In the genomic region with DNA sequence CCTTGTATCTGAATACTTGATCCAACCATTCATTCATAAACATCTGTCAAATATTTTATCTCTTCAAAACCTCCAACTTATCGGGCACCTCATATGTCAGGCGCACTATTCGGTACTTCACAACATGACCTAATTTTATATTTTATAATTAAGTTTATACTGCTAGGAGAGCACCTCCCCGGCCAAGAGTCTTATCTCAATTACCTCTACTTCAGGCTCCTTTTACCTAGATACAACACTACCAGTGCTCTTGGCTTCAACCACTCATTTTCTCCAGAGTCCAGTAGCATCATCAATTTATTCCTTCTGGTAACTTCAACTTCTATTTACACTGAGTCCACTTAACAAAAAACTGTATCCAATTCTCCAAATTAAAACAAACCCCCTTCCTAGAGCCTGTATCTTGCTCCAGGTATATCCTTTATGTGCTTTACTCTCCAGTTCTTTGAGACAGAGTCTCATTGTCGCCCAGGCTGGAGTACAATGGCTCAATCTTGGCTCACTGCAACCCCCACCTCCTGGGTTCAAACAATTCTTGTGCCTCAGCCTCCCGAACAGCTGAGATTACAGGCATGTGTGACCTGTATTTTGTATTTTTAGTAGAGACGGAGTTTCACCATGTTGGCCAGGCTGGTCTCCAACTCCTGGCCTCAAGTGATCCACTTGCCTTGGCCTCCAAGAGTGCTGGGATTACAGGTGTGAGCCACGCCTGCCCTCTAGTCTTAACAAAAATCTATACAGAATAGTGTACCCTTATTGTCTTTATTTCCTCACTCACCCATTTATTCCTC, we compare ENCODE assay signal across 1 cellular context.
TF ChIP-seq lines count a peak whose summit lies in the region.

No MANE protein-coding gene starts in this region.

TF ChIP-seq in GM12878, 131 proteins besides CTCF, POLR2A, EP300 and RAD21:
- TF ChIP-seq SPI1 (IDR thresholded peaks at IDR 0.05; ENCODE audit: borderline replicate concordance, insufficient read depth, low read depth, low read length): no peak
- no peak for TF ChIP-seq CHD4 (IDR thresholded peaks at IDR 0.05)
- TF ChIP-seq ZNF622 (IDR thresholded peaks at IDR 0.05): no peak
- no peak for TF ChIP-seq SMAD1 (IDR thresholded peaks at IDR 0.05; ENCODE audit: low read depth, partially characterized antibody)
- TF ChIP-seq, protein P1, sequence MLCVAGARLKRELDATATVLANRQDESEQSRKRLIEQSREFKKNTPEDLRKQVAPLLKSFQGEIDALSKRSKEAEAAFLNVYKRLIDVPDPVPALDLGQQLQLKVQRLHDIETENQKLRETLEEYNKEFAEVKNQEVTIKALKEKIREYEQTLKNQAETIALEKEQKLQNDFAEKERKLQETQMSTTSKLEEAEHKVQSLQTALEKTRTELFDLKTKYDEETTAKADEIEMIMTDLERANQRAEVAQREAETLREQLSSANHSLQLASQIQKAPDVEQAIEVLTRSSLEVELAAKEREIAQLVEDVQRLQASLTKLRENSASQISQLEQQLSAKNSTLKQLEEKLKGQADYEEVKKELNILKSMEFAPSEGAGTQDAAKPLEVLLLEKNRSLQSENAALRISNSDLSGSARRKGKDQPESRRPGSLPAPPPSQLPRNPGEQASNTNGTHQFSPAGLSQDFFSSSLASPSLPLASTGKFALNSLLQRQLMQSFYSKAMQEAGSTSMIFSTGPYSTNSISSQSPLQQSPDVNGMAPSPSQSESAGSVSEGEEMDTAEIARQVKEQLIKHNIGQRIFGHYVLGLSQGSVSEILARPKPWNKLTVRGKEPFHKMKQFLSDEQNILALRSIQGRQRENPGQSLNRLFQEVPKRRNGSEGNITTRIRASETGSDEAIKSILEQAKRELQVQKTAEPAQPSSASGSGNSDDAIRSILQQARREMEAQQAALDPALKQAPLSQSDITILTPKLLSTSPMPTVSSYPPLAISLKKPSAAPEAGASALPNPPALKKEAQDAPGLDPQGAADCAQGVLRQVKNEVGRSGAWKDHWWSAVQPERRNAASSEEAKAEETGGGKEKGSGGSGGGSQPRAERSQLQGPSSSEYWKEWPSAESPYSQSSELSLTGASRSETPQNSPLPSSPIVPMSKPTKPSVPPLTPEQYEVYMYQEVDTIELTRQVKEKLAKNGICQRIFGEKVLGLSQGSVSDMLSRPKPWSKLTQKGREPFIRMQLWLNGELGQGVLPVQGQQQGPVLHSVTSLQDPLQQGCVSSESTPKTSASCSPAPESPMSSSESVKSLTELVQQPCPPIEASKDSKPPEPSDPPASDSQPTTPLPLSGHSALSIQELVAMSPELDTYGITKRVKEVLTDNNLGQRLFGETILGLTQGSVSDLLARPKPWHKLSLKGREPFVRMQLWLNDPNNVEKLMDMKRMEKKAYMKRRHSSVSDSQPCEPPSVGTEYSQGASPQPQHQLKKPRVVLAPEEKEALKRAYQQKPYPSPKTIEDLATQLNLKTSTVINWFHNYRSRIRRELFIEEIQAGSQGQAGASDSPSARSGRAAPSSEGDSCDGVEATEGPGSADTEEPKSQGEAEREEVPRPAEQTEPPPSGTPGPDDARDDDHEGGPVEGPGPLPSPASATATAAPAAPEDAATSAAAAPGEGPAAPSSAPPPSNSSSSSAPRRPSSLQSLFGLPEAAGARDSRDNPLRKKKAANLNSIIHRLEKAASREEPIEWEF (IDR thresholded peaks at IDR 0.05; ENCODE audit: insufficient replicate concordance, low read depth, low read length): no peak
- TF ChIP-seq, protein P2, sequence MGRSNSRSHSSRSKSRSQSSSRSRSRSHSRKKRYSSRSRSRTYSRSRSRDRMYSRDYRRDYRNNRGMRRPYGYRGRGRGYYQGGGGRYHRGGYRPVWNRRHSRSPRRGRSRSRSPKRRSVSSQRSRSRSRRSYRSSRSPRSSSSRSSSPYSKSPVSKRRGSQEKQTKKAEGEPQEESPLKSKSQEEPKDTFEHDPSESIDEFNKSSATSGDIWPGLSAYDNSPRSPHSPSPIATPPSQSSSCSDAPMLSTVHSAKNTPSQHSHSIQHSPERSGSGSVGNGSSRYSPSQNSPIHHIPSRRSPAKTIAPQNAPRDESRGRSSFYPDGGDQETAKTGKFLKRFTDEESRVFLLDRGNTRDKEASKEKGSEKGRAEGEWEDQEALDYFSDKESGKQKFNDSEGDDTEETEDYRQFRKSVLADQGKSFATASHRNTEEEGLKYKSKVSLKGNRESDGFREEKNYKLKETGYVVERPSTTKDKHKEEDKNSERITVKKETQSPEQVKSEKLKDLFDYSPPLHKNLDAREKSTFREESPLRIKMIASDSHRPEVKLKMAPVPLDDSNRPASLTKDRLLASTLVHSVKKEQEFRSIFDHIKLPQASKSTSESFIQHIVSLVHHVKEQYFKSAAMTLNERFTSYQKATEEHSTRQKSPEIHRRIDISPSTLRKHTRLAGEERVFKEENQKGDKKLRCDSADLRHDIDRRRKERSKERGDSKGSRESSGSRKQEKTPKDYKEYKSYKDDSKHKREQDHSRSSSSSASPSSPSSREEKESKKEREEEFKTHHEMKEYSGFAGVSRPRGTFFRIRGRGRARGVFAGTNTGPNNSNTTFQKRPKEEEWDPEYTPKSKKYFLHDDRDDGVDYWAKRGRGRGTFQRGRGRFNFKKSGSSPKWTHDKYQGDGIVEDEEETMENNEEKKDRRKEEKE (IDR thresholded peaks at IDR 0.05): no peak
- TF ChIP-seq RCOR1 (conservative IDR thresholded peaks at IDR 0.05; ENCODE audit: low read depth, low read length): no peak
- TF ChIP-seq NFIC (IDR thresholded peaks at IDR 0.05; ENCODE audit: low read depth, low read length): no peak
- TF ChIP-seq RUNX3 (IDR thresholded peaks at IDR 0.05; ENCODE audit: low read length): no peak
- TF ChIP-seq MEF2A (IDR thresholded peaks at IDR 0.05; ENCODE audit: insufficient read depth, low read depth, low read length): no peak
- no peak for TF ChIP-seq CBX3 (IDR thresholded peaks at IDR 0.05; ENCODE audit: borderline replicate concordance, low read depth)
- no peak for TF ChIP-seq NFXL1 (IDR thresholded peaks at IDR 0.05; ENCODE audit: borderline replicate concordance)
- TF ChIP-seq, protein P3, sequence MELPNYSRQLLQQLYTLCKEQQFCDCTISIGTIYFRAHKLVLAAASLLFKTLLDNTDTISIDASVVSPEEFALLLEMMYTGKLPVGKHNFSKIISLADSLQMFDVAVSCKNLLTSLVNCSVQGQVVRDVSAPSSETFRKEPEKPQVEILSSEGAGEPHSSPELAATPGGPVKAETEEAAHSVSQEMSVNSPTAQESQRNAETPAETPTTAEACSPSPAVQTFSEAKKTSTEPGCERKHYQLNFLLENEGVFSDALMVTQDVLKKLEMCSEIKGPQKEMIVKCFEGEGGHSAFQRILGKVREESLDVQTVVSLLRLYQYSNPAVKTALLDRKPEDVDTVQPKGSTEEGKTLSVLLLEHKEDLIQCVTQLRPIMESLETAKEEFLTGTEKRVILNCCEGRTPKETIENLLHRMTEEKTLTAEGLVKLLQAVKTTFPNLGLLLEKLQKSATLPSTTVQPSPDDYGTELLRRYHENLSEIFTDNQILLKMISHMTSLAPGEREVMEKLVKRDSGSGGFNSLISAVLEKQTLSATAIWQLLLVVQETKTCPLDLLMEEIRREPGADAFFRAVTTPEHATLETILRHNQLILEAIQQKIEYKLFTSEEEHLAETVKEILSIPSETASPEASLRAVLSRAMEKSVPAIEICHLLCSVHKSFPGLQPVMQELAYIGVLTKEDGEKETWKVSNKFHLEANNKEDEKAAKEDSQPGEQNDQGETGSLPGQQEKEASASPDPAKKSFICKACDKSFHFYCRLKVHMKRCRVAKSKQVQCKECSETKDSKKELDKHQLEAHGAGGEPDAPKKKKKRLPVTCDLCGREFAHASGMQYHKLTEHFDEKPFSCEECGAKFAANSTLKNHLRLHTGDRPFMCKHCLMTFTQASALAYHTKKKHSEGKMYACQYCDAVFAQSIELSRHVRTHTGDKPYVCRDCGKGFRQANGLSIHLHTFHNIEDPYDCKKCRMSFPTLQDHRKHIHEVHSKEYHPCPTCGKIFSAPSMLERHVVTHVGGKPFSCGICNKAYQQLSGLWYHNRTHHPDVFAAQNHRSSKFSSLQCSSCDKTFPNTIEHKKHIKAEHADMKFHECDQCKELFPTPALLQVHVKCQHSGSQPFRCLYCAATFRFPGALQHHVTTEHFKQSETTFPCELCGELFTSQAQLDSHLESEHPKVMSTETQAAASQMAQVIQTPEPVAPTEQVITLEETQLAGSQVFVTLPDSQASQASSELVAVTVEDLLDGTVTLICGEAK (IDR thresholded peaks at IDR 0.05; ENCODE audit: borderline replicate concordance): no peak
- TF ChIP-seq TCF7 (IDR thresholded peaks at IDR 0.05; ENCODE audit: borderline replicate concordance): no peak
- no peak for TF ChIP-seq EZH2 (IDR thresholded peaks at IDR 0.05; ENCODE audit: borderline replicate concordance, control insufficient read depth, low read depth, low read length)
- TF ChIP-seq, protein P4, sequence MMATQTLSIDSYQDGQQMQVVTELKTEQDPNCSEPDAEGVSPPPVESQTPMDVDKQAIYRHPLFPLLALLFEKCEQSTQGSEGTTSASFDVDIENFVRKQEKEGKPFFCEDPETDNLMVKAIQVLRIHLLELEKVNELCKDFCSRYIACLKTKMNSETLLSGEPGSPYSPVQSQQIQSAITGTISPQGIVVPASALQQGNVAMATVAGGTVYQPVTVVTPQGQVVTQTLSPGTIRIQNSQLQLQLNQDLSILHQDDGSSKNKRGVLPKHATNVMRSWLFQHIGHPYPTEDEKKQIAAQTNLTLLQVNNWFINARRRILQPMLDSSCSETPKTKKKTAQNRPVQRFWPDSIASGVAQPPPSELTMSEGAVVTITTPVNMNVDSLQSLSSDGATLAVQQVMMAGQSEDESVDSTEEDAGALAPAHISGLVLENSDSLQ (IDR thresholded peaks at IDR 0.05): no peak
- no peak for TF ChIP-seq CBX5 (IDR thresholded peaks at IDR 0.05; ENCODE audit: low read depth)
- TF ChIP-seq, protein P5, sequence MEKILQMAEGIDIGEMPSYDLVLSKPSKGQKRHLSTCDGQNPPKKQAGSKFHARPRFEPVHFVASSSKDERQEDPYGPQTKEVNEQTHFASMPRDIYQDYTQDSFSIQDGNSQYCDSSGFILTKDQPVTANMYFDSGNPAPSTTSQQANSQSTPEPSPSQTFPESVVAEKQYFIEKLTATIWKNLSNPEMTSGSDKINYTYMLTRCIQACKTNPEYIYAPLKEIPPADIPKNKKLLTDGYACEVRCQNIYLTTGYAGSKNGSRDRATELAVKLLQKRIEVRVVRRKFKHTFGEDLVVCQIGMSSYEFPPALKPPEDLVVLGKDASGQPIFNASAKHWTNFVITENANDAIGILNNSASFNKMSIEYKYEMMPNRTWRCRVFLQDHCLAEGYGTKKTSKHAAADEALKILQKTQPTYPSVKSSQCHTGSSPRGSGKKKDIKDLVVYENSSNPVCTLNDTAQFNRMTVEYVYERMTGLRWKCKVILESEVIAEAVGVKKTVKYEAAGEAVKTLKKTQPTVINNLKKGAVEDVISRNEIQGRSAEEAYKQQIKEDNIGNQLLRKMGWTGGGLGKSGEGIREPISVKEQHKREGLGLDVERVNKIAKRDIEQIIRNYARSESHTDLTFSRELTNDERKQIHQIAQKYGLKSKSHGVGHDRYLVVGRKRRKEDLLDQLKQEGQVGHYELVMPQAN (conservative IDR thresholded peaks at IDR 0.05): no peak
